8 cellular contexts compared by ENCODE assay signal in the genomic region with DNA sequence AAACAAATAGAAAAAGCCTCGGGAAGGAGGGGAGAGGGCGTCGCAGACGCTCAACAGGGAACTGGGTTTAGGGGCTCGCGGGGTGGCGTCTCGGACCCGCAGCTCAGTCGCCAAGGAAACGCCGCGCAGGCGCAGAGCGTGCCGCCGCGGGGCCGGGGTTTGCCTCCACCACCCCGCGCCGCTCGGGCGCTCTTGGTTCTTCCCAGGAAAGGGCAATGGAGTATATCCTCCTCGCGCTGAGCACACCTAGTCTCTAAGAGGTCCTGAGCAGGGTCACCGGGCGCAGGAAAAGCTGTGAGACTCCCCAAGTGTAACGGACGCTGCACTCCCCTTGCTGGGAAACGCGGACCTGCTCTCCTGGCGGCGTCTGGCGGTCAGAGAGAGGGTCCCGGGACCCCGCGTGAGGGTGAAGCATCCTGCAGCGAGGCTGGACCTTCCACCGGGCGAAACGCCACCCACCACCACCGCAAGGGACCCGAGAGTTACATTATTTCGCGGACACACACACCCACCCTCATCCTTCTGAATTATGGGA. TPM values are rescaled to one million over a fixed set of nuclear protein-coding genes. Genes with fewer than 3 reads are reported as not detected.
DNase-seq lines count a peak whose midpoint lies in the region; ATAC-seq, FAIRE-seq and TF ChIP-seq lines count a peak whose summit lies in the region.

No MANE protein-coding gene starts in this region.

- DNase-seq in DND-41 (peak; percentile 69), GM23338 (ENCODE audit: low spot score) (peak; percentile 86), NAMALWA (ENCODE audit: low spot score) (peak; percentile 73), T-helper 1 cell (peak in 4 of 5 donors; percentile 3 to 18 (median 13)), kidney (peak; percentile 90)
- DNase-seq in stimulated activated CD4-positive, alpha-beta T cell treated with anti-CD3 and anti-CD28 coated beads, Interleukin-1b, Interleukin-23, amount 100 ng/mL, for 24 hours (ENCODE audit: low read depth in 4 of 4, low spot score in 1 of 4) = peak in 3 of 4 experiments; percentile 25 to 44 (median 39)

- H3K36me3 Mint-ChIP-seq in GM23338 (ENCODE audit: low read depth) (no peaks in the 10 kb centered on the region), brain (no peaks in the 10 kb centered on the region)

- H3K27ac ChIP-seq in DND-41 (ENCODE audit: low read length) (peak overlapping the region; percentile 43; the same call in 1 of the 2 replicates), GM23338 (ENCODE audit: low read depth) (no peak overlapping the region), kidney (ENCODE audit: low read depth in 2 of 2, low read length in 2 of 2) (peak overlapping the region in 1 of 2 donors; percentile 51)

- ATAC-seq in DND-41 (ENCODE audit: insufficient read depth, low read depth) = peak; percentile 79
- ATAC-seq in GM23338 = peak; percentile 64
- ATAC-seq in GM18858 (IDR thresholded peaks at IDR 0.05; ENCODE audit: unreplicated experiment) = no peak

- H3K9me3 Mint-ChIP-seq in GM23338 (no peaks in the 10 kb centered on the region), brain (peaks cover 0 to 3% (median 0%) of the 10 kb centered on the region in 5 experiments)

- peaks cover 18% of the 10 kb centered on the region for H3K4me1 ChIP-seq in DND-41 (ENCODE audit: insufficient read depth, low read length)
- H3K4me1 ChIP-seq in GM23338 (ENCODE audit: insufficient read depth) = peaks cover 44% of the 10 kb centered on the region
- H3K4me1 ChIP-seq in kidney (ENCODE audit: control insufficient read depth in 1 of 2, insufficient read depth in 1 of 2, low read depth in 1 of 2, low read length in 2 of 2) = no peaks in the 10 kb centered on the region

- no peak for FAIRE-seq in kidney (lab: Jason Lieb, UNC)

- H3K27me3 Mint-ChIP-seq in GM23338 (ENCODE audit: insufficient read depth, low read depth, poor library complexity) (peaks cover 13% of the 10 kb centered on the region), brain (peaks cover 5% of the 10 kb centered on the region)

- H2AFZ ChIP-seq in DND-41 (ENCODE audit: low read depth, low read length) (peak overlapping the region; percentile 96), GM23338 (peak overlapping the region; percentile 75; the same call in 1 of the 2 replicates)

- TF ChIP-seq CTCF in DND-41 (IDR thresholded peaks at IDR 0.05; ENCODE audit: borderline replicate concordance, extremely low read depth, low read length, poor library complexity, severe bottlenecking) = no peak
- no peak for TF ChIP-seq CTCF in GM23338 (conservative IDR thresholded peaks at IDR 0.05; ENCODE audit: low read depth in 2 of 2)
- no peak for TF ChIP-seq CTCF in brain (conservative IDR thresholded peaks at IDR 0.05)
- no peak for TF ChIP-seq CTCF in kidney (IDR thresholded peaks at IDR 0.05; ENCODE audit: borderline replicate concordance, extremely low read depth, insufficient read depth)

- H4K20me1 ChIP-seq in DND-41 (ENCODE audit: insufficient read depth, low read length) (no peaks in the 10 kb centered on the region), GM23338 (replicated peaks; ENCODE audit: insufficient read depth) (no peaks in the 10 kb centered on the region; the same call in 1 of the 2 replicates)

- H3K27me3 ChIP-seq in DND-41 (ENCODE audit: insufficient read depth, low read length, poor library complexity) (peaks cover 27% of the 10 kb centered on the region), GM23338 (ENCODE audit: insufficient read depth) (peaks cover 3% of the 10 kb centered on the region; the same call in 1 of the 2 replicates)

- H3K36me3 ChIP-seq in DND-41 (ENCODE audit: insufficient read depth, low read length) (no peaks in the 10 kb centered on the region), GM23338 (ENCODE audit: insufficient read depth) (no peaks in the 10 kb centered on the region), kidney (ENCODE audit: control insufficient read depth in 1 of 2, insufficient read depth in 2 of 2, low read length in 2 of 2) (no peaks in the 10 kb centered on the region)

- peak overlapping the region; percentile 96 for H3K27ac Mint-ChIP-seq in GM23338
- H3K27ac Mint-ChIP-seq in brain = peak overlapping the region; percentile 86 to 98 (median 97)

- H3K4me3 Mint-ChIP-seq in GM23338 (peak overlapping the region; percentile 97), brain (peak overlapping the region; percentile 94 to 100 (median 98))

- H3F3A ChIP-seq in GM23338 (replicated peaks; ENCODE audit: low read depth) = no peaks in the 10 kb centered on the region

- intact Hi-C loops in kidney (cut with DNase I) = no loop called here

- peak overlapping the region; percentile 63 for H3K9ac ChIP-seq in DND-41 (ENCODE audit: low read depth, low read length)
- peak overlapping the region; percentile 20 to 41 for H3K9ac ChIP-seq in kidney (ENCODE audit: low read length in 2 of 2)

- H3K4me3 ChIP-seq in DND-41 (ENCODE audit: low read depth in 1 of 2, low read length in 2 of 2) (peak overlapping the region; percentile 48 to 78; a peak in 3 of 4 replicates), GM23338 (peak overlapping the region; percentile 88), kidney (ENCODE audit: low read length in 2 of 2) (peak overlapping the region; percentile 64 to 88)

- H3K4me1 Mint-ChIP-seq in GM23338 (peaks cover 55% of the 10 kb centered on the region), brain (peaks cover 93% of the 10 kb centered on the region)

- H3K4me2 ChIP-seq in DND-41 (ENCODE audit: insufficient read depth, low read length) (peak overlapping the region; percentile 99), GM23338 (peak overlapping the region; percentile 94)

- H3K79me2 ChIP-seq in DND-41 (ENCODE audit: insufficient read depth, low read length) = no peaks in the 10 kb centered on the region
- H3K79me2 ChIP-seq in GM23338 (replicated peaks; ENCODE audit: insufficient read depth) = peaks cover 47% of the 10 kb centered on the region

- H3K9me3 ChIP-seq in DND-41 (ENCODE audit: insufficient read depth, low read length, severe bottlenecking) (no peaks in the 10 kb centered on the region), kidney (ENCODE audit: control insufficient read depth in 1 of 2, low read length in 2 of 2) (no peaks in the 10 kb centered on the region)

- no peaks in the 10 kb centered on the region for H3K9me2 ChIP-seq in GM23338 (ENCODE audit: insufficient read depth)

TF ChIP-seq in GM23338, 12 proteins besides CTCF, POLR2A, EP300 and RAD21 (continues in another document):
- no peak for TF ChIP-seq ZNF114 (CRISPR knock-in tag; IDR thresholded peaks at IDR 0.05)
- no peak; the same call in 1 of the 2 replicates for TF ChIP-seq ETS1 (IDR thresholded peaks at IDR 0.05)
- TF ChIP-seq JUNB (IDR thresholded peaks at IDR 0.05; ENCODE audit: unreplicated experiment) = no peak

RNA-seq across cellular contexts. Expression of gene PLCH1, which starts 0.7 kb away (rescaled TPM):
- 24.4 and 25.3 TPM in 2 replicates for total RNA-seq in GM23338 (2014; rRNA removed; shearing (Covaris generic))
- polyA plus RNA-seq in GM23338 (2016; fragmentation: Nextera tagmentation; extraction: Ambion mirVana) (7.1 and 8.1 TPM in 2 replicates), brain (ENCODE audit: insufficient read depth, low read depth, low replicate concordance) (1.1 TPM), kidney (ENCODE audit: insufficient read depth, low read depth, low replicate concordance) (1.6 TPM)
- 9.6 TPM for total RNA-seq in kidney

Comparison
In these comparisons a context has a peak if more than half of its experiments do, and no peak if none do; other contexts are left out.
1. DNase-seq: peak in every context shown above with its lines; median percentile 90 in kidney; 86 in GM23338; 73 in NAMALWA; 69 in DND-41; 39 in stimulated activated CD4-positive, alpha-beta T cell treated with anti-CD3 and anti-CD28 coated beads, Interleukin-1b, Interleukin-23, amount 100 ng/mL, for 24 hours; 13 in T-helper 1 cell.